In the genomic region with DNA sequence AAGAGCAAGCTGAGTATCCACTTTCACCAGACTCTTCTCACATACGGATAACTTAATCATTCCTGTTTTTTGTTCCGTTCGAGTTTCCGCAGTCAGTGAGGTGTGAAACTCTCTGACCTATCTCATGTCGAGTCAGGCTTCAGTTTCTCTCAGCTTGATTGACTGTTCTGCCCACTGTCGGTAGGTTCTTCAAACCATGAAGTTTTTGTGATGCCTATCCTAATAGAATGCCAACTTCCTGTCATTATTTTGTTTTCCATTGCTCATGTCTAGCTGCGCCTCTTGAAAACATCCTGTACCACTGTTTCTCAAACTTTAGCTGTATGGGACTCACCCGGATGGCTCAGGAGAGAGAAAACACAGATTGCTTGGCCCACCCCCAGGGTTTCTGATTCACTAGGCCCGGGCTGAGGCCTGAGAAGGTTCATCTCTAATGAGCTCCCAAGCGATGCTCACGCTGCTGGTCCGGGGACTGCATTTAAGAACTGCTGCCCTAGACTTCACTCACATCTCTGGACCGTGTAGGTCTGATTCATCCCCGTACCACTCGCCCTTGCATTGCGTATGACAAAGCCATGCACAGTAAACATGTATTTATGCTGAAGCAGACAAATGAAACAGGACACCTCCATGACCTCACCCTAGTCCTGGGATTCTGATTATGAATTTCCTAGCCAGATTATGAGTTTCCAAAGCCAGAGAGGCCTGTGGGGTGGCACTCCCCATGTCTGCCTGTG, we compare ENCODE assay signal across 20 cellular contexts.
DNase-seq lines count a peak whose midpoint lies in the region; ATAC-seq and TF ChIP-seq lines count a peak whose summit lies in the region.
"Had no signal": no experiment of that assay in that cellular context is flagged by ENCODE, and none has a peak within 500 bp of the region (broad histone marks: within the 10 kb centered on the region; RNA-seq: fewer than 3 reads in every experiment).

No MANE protein-coding gene starts in this region.

- no peak overlapping the region; a peak in 1 of 5 replicates for H3K4me3 Mint-ChIP-seq in H9
- H3K4me3 Mint-ChIP-seq: CD4-positive, alpha-beta T cell; T-cell had no signal

- no peaks in the 10 kb centered on the region for H3K9me3 Mint-ChIP-seq in H9
- H3K9me3 Mint-ChIP-seq: T-cell had no signal

- H3T11ph ChIP-seq in H9 (ENCODE audit: low read length): no peak overlapping the region

- H2BK120ac ChIP-seq in H9 (ENCODE audit: low read depth, low read length, poor library complexity, severe bottlenecking): no peak overlapping the region

- H2BK5ac ChIP-seq in H9 (ENCODE audit: insufficient read length, low read length): no peak overlapping the region

- H3K27me3 ChIP-seq in H9 (ENCODE audit: insufficient read depth, low read length): no peaks in the 10 kb centered on the region
- H3K27me3 ChIP-seq in PC-3 (ENCODE audit: low read length): peaks cover 69% of the 10 kb centered on the region
- H3K27me3 ChIP-seq: BE2C had no signal

- H3K27ac ChIP-seq in H9 (ENCODE audit: insufficient read length, low read depth, low read length) (no peak overlapping the region), PC-3 (ENCODE audit: low read length) (no peak overlapping the region)
- H3K27ac ChIP-seq: PC-9 had no signal

- H3K4me1 Mint-ChIP-seq in H9: peaks cover 9 to 10% of the 10 kb centered on the region in 2 experiments; a peak in 3 of 4 replicates
- H3K4me1 Mint-ChIP-seq: T-cell had no signal

- H2BK20ac ChIP-seq in H9 (ENCODE audit: low read depth, low read length, poor library complexity, severe bottlenecking): no peak overlapping the region

- no peaks in the 10 kb centered on the region for H3K23me2 ChIP-seq in H9 (ENCODE audit: insufficient read length, low read depth, low read length, poor library complexity, severe bottlenecking)

- H3K4me3 ChIP-seq in PC-3 (ENCODE audit: low read length): no peak overlapping the region
- H3K4me3 ChIP-seq: GM12878, PC-9 had no signal

- no peak overlapping the region for H2AK5ac ChIP-seq in H9 (ENCODE audit: insufficient read length, low read length)

- intact Hi-C loops in PC-3 (cut with micrococcal nuclease): no loop called here

- no TSS peak for BruUV-seq in PC-3 (replicated peaks; lab: Mats Ljungman, UMichigan)

- H3K4ac ChIP-seq in H9 (ENCODE audit: low read depth, low read length): no peak overlapping the region

- no peak overlapping the region for H2BK15ac ChIP-seq in H9 (ENCODE audit: low read depth, low read length)

- POLR2A ChIA-PET in PC-3 (lab: Charles Lee; ENCODE audit: unreplicated experiment): no interaction called here

- H3K9me3 ChIP-seq in H9 (ENCODE audit: control insufficient read depth, low read depth, low read length): no peaks in the 10 kb centered on the region
- no peaks in the 10 kb centered on the region for H3K9me3 ChIP-seq in PC-3 (ENCODE audit: low read length)
- H3K9me3 ChIP-seq: BE2C had no signal

- CTCF ChIA-PET in PC-3 (lab: Charles Lee): no interaction called here

- WGBS in H9 (ENCODE audit: extremely low coverage, insufficient read length, low lambda C conversion rate): no CpG with 5 or more reads among the region's 16 CpGs

- no peaks in the 10 kb centered on the region for H3K9me2 ChIP-seq in PC-3 (replicated peaks; ENCODE audit: low read length)

- H3K27ac Mint-ChIP-seq in H9: peak overlapping the region in 2 of 3 experiments; percentile 33 to 50; a peak in 1 of 7 replicates
- H3K27ac Mint-ChIP-seq: CD4-positive, alpha-beta T cell; T-cell had no signal

- H3K9ac ChIP-seq in H9 (ENCODE audit: extremely low read depth, insufficient read length, low read length): no peak overlapping the region
- H3K9ac ChIP-seq in PC-3 (ENCODE audit: low read length): no peak overlapping the region

- H4K5ac ChIP-seq in H9 (ENCODE audit: insufficient read length, low read depth, low read length): no peak overlapping the region

- no peak overlapping the region for H3K18ac ChIP-seq in H9 (ENCODE audit: insufficient read length, low read depth, low read length)

- H3K14ac ChIP-seq in H9 (ENCODE audit: insufficient read depth, low read length): no peak overlapping the region

- H3K4me2 ChIP-seq in H9 (ENCODE audit: insufficient read depth, insufficient read length, low read length): no peak overlapping the region
- H3K4me2 ChIP-seq in PC-3 (ENCODE audit: low read length): no peak overlapping the region
- H3K4me2 ChIP-seq: PC-9 had no signal

- H3K4me1 ChIP-seq in H9 (ENCODE audit: insufficient read depth, low read length) (peaks cover 5% of the 10 kb centered on the region), PC-3 (ENCODE audit: insufficient read depth, low read length) (no peaks in the 10 kb centered on the region)
- H3K4me1 ChIP-seq: BE2C had no signal

- TF ChIP-seq CTCF in H9 (conservative IDR thresholded peaks at IDR 0.05) (no peak), PC-3 (conservative IDR thresholded peaks at IDR 0.05; ENCODE audit: low read depth, low read length) (no peak)

- H3K79me2 ChIP-seq in H9 (ENCODE audit: insufficient read depth, low read length): no peaks in the 10 kb centered on the region
- H3K79me2 ChIP-seq in PC-3 (ENCODE audit: low read length): no peaks in the 10 kb centered on the region

- H4K20me1 ChIP-seq in H9 (ENCODE audit: control insufficient read depth, insufficient read depth, insufficient read length) (no peaks in the 10 kb centered on the region), PC-3 (ENCODE audit: low read length) (no peaks in the 10 kb centered on the region)

- DNase-seq in NCI-H146 (lab: John Stamatoyannopoulos, UW): peak; percentile 13
- DNase-seq in NCI-H146 treated with DMSO at 0.1 percent for 48 hours (lab: John Stamatoyannopoulos, UW; ENCODE audit: unreplicated experiment): no peak
- no peak for DNase-seq in H9
- peak; percentile 58 for DNase-seq in PC-3
- peak; percentile 65 for DNase-seq in kidney tubule cell (ENCODE audit: low spot score)
- no peak for DNase-seq in stimulated activated CD4-positive, alpha-beta T cell treated with anti-CD3 and anti-CD28 coated beads, Interleukin-2, amount 100 ng/mL, for 24 hours
- DNase-seq: 8988T; BE2C; CD4-positive, alpha-beta T cell; DMS79 treated with DMSO at 0.1 percent for 48 hours; GDM1; KBM-7; NCI-H1436; NCI-H748 treated with DMSO at 0.1 percent for 48 hours; PC-9; T-cell had no signal

- no peak overlapping the region for H3K23ac ChIP-seq in H9 (ENCODE audit: insufficient read length, low read depth, low read length)

- no peak overlapping the region for H2BK12ac ChIP-seq in H9 (ENCODE audit: insufficient read length, low read depth, low read length)

- ATAC-seq in PC-3 (peak; percentile 79), GM21367 (IDR thresholded peaks at IDR 0.05; ENCODE audit: unreplicated experiment) (no peak), GM18870 (IDR thresholded peaks at IDR 0.05; ENCODE audit: unreplicated experiment) (no peak)
- ATAC-seq: GM12878, HCT116, T-cell had no signal

- no peaks in the 10 kb centered on the region for H3K79me1 ChIP-seq in H9 (ENCODE audit: insufficient read depth, low read depth, low read length, poor library complexity, severe bottlenecking)

- H3K56ac ChIP-seq in H9 (ENCODE audit: insufficient read length, low read depth, low read length): no peak overlapping the region

- H3K27me3 Mint-ChIP-seq in H9 (ENCODE audit: low read depth): no peaks in the 10 kb centered on the region

- no peaks in the 10 kb centered on the region for H3K36me3 ChIP-seq in PC-3 (ENCODE audit: low read depth, low read length)
- H3K36me3 ChIP-seq: BE2C had no signal

- no peaks in the 10 kb centered on the region for H3F3A ChIP-seq in PC-3 (ENCODE audit: low read length, unreplicated experiment)

- H4K91ac ChIP-seq in H9 (ENCODE audit: insufficient read length, low read depth, low read length): no peak overlapping the region

- no peaks in the 10 kb centered on the region; a peak in 1 of 7 replicates for H3K36me3 Mint-ChIP-seq in H9 (ENCODE audit: insufficient read depth in 1 of 3, low read depth in 3 of 3)
- H3K36me3 Mint-ChIP-seq: T-cell had no signal

- H2AFZ ChIP-seq in H9 (ENCODE audit: low read length): no peak overlapping the region
- no peak overlapping the region for H2AFZ ChIP-seq in PC-3 (ENCODE audit: low read length)
- H2AFZ ChIP-seq: PC-9 had no signal

- H4K8ac ChIP-seq in H9 (replicated peaks; ENCODE audit: insufficient read length, low read depth, low read length): no peak overlapping the region

Comparison
In these comparisons a context has a peak if more than half of its experiments do, and no peak if none do; other contexts are left out.
1. DNase-seq: peak in NCI-H146 (single experiment), PC-3 (single experiment) and kidney tubule cell (single experiment); none in NCI-H146 treated with DMSO at 0.1 percent for 48 hours (single experiment), H9 (single experiment) and stimulated activated CD4-positive, alpha-beta T cell treated with anti-CD3 and anti-CD28 coated beads, Interleukin-2, amount 100 ng/mL, for 24 hours (0 of 2).